In genomic region chr9:114988962-114989599, GRCh38 we compare ENCODE assay signal across 9 cellular contexts. TPM values are rescaled to one million over a fixed set of nuclear protein-coding genes. Genes with fewer than 3 reads are reported as not detected.
DNase-seq lines count a peak whose midpoint lies in the region; ATAC-seq, FAIRE-seq and TF ChIP-seq lines count a peak whose summit lies in the region.
"Had no signal": no experiment of that assay in that cellular context is flagged by ENCODE, and none has a peak within 500 bp of the region (broad histone marks: within the 10 kb centered on the region; RNA-seq: fewer than 3 reads in every experiment).

No MANE protein-coding gene starts in this region.

- peak overlapping the region; percentile 43 for H3K4me2 ChIP-seq in DND-41 (ENCODE audit: insufficient read depth, low read length)

- no peaks in the 10 kb centered on the region for H3K79me2 ChIP-seq in DND-41 (ENCODE audit: insufficient read depth, low read length)

- H3K4me3 ChIP-seq in DND-41 (ENCODE audit: low read depth in 1 of 2, low read length in 2 of 2): no peak overlapping the region
- no peak overlapping the region for H3K4me3 ChIP-seq in effector memory CD4-positive, alpha-beta T cell (ENCODE audit: insufficient read depth, low read depth, low read length, poor library complexity, severe bottlenecking)

- no peaks in the 10 kb centered on the region for H3K27me3 ChIP-seq in DND-41 (ENCODE audit: insufficient read depth, low read length, poor library complexity)
- H3K27me3 ChIP-seq in effector memory CD4-positive, alpha-beta T cell (replicated peaks; ENCODE audit: control insufficient read depth, insufficient read depth, low read length, poor library complexity, severe bottlenecking): no peaks in the 10 kb centered on the region

- no peaks in the 10 kb centered on the region for H3K36me3 ChIP-seq in DND-41 (ENCODE audit: insufficient read depth, low read length)
- H3K36me3 ChIP-seq in effector memory CD4-positive, alpha-beta T cell (ENCODE audit: control insufficient read depth, insufficient read depth, low read length): no peaks in the 10 kb centered on the region

- no peaks in the 10 kb centered on the region for H4K20me1 ChIP-seq in DND-41 (ENCODE audit: insufficient read depth, low read length)

- ATAC-seq in DND-41 (ENCODE audit: insufficient read depth, low read depth): no peak
- ATAC-seq in GM21390 (IDR thresholded peaks at IDR 0.05; ENCODE audit: unreplicated experiment): peak; percentile 65
- no peak for ATAC-seq in left lobe of liver
- no peak for ATAC-seq in HG03196 (IDR thresholded peaks at IDR 0.05; ENCODE audit: unreplicated experiment)

- H3K9me3 ChIP-seq in DND-41 (ENCODE audit: insufficient read depth, low read length, severe bottlenecking): no peaks in the 10 kb centered on the region
- no peaks in the 10 kb centered on the region for H3K9me3 ChIP-seq in effector memory CD4-positive, alpha-beta T cell (ENCODE audit: control insufficient read depth, low read length)

- H2AFZ ChIP-seq in DND-41 (ENCODE audit: low read depth, low read length): 0 out of 2 replicates have a peak overlapping the region, but pooled peaks have one; percentile 8

- no peak for DNase-seq in DND-41
- DNase-seq in MV-4-11 (lab: John Stamatoyannopoulos, UW): peak; percentile 65
- no peak for DNase-seq in effector memory CD4-positive, alpha-beta T cell
- no peak for DNase-seq in left lobe of liver (ENCODE audit: low spot score)
- no peak for DNase-seq in effector CD8-positive, alpha-beta T cell (lab: John Stamatoyannopoulos, UW)
- DNase-seq in GM12891 (ENCODE audit: insufficient read length, low spot score): no peak
- DNase-seq: NCI-H1105 treated with DMSO at 0.1 percent for 48 hours had no signal

- FAIRE-seq in GM12891 (lab: Jason Lieb, UNC): no peak

- H3K9ac ChIP-seq in DND-41 (ENCODE audit: low read depth, low read length): 0 out of 2 replicates have a peak overlapping the region, but pooled peaks have one; percentile 17

- no peak for TF ChIP-seq POLR2A in GM12891 (IDR thresholded peaks at IDR 0.05; ENCODE audit: low read depth, low read length)

- no peak for TF ChIP-seq CTCF in DND-41 (IDR thresholded peaks at IDR 0.05; ENCODE audit: borderline replicate concordance, extremely low read depth, low read length, poor library complexity, severe bottlenecking)

- peaks cover 29% of the 10 kb centered on the region for H3K4me1 ChIP-seq in DND-41 (ENCODE audit: insufficient read depth, low read length)
- H3K4me1 ChIP-seq in effector memory CD4-positive, alpha-beta T cell (ENCODE audit: control insufficient read depth, insufficient read depth, low read length, poor library complexity, severe bottlenecking): peaks cover 20% of the 10 kb centered on the region

- H3K27ac ChIP-seq in DND-41 (ENCODE audit: low read length): peak overlapping the region; percentile 67
- H3K27ac ChIP-seq in effector memory CD4-positive, alpha-beta T cell (ENCODE audit: insufficient read depth, low read length, poor library complexity, severe bottlenecking): peak overlapping the region; percentile 30

TF ChIP-seq in GM12891, 5 proteins besides CTCF, POLR2A, EP300 and RAD21:
- TF ChIP-seq POLR2AphosphoS5 (IDR thresholded peaks at IDR 0.05; ENCODE audit: low read depth, low read length) (no peak), POU2F2 (IDR thresholded peaks at IDR 0.05; ENCODE audit: low read depth, low read length) (no peak), TAF1 (IDR thresholded peaks at IDR 0.05; ENCODE audit: low read depth, low read length) (no peak), PAX5 (IDR thresholded peaks at IDR 0.05; ENCODE audit: insufficient read depth, low read length, severe bottlenecking) (no peak), SPI1 (IDR thresholded peaks at IDR 0.05; ENCODE audit: low read depth, low read length) (no peak)

RNA-seq across cellular contexts. Expression of gene TNFSF8, which starts 58.7 kb away (rescaled TPM):
- total RNA-seq in left lobe of liver: 0.33 TPM
- 0.47 TPM for polyA plus RNA-seq in GM12891 (2012; ENCODE audit: low read depth, missing spikeins)
